Comparison of ENCODE assay signal across 7 cellular contexts in the genomic region with DNA sequence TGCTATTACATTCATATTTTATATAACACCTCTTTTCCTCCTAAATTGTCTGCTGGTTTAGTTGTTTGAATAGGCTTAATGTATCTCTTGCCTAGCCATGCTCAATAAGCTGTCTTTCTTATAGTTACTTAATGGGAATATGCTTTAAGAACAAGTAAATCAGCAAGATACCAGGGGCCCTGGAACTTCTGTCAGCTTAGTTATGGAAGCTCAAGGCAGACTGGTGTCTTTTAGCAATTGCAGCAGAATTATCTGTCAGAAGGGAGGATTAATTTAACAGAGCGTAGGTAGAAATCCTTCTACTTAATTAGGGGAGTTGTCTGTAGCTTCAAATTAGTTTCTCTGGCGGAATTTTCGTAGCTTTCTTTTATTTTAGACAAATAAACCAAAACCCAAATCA.
"Had no signal": no experiment of that assay in that cellular context is flagged by ENCODE, and none has a peak within 500 bp of the region (broad histone marks: within the 10 kb centered on the region; RNA-seq: fewer than 3 reads in every experiment).

No MANE protein-coding gene starts in this region.

- H3K4me2 ChIP-seq: GM23338 had no signal

- H3K27ac ChIP-seq: HL-60 had no signal

- FAIRE-seq: H1, H54, HepG2 had no signal

- DNase-seq: H9, HCEC 1CT had no signal

- H3K4me3 ChIP-seq: GM23338 had no signal
